1 cellular context compared by ENCODE assay signal in genomic region chr4:86593726-86594558, GRCh38.
TF ChIP-seq lines count a peak whose summit lies in the region.

PTPN13 (plus strand) TSS chr4:86594315; CDS start chr4:86635257, 40,942 bp downstream.

TF ChIP-seq in WTC11, 78 proteins besides CTCF, POLR2A, EP300 and RAD21 (continued from another document):
- TF ChIP-seq STAT6 (CRISPR knock-in tag; conservative IDR thresholded peaks at IDR 0.05; ENCODE audit: low read depth), result no peak
- peak; percentile 65; the same call in 1 of the 2 replicates for TF ChIP-seq TEAD1 (CRISPR knock-in tag; IDR thresholded peaks at IDR 0.05)
- TF ChIP-seq RORB (CRISPR knock-in tag; IDR thresholded peaks at IDR 0.05), result no peak
- TF ChIP-seq FOXP1 (CRISPR knock-in tag; IDR thresholded peaks at IDR 0.05; ENCODE audit: borderline replicate concordance), result peak; percentile 81; the same call in 1 of the 2 replicates
- TF ChIP-seq PRDM15 (CRISPR knock-in tag; IDR thresholded peaks at IDR 0.05), result peak; percentile 28; the same call in 1 of the 2 replicates
- no peak for TF ChIP-seq ATF1 (CRISPR knock-in tag; IDR thresholded peaks at IDR 0.05)
- TF ChIP-seq, protein P1, sequence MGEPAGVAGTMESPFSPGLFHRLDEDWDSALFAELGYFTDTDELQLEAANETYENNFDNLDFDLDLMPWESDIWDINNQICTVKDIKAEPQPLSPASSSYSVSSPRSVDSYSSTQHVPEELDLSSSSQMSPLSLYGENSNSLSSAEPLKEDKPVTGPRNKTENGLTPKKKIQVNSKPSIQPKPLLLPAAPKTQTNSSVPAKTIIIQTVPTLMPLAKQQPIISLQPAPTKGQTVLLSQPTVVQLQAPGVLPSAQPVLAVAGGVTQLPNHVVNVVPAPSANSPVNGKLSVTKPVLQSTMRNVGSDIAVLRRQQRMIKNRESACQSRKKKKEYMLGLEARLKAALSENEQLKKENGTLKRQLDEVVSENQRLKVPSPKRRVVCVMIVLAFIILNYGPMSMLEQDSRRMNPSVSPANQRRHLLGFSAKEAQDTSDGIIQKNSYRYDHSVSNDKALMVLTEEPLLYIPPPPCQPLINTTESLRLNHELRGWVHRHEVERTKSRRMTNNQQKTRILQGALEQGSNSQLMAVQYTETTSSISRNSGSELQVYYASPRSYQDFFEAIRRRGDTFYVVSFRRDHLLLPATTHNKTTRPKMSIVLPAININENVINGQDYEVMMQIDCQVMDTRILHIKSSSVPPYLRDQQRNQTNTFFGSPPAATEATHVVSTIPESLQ (CRISPR knock-in tag; IDR thresholded peaks at IDR 0.05), result no peak
- no peak for TF ChIP-seq PRRX2 (CRISPR knock-in tag; IDR thresholded peaks at IDR 0.05)
- no peak for TF ChIP-seq TCF7 (CRISPR knock-in tag; IDR thresholded peaks at IDR 0.05; ENCODE audit: low read depth)
- TF ChIP-seq ZNF232 (CRISPR knock-in tag; IDR thresholded peaks at IDR 0.05), result no peak; the same call in 1 of the 2 replicates
- TF ChIP-seq SP1 (CRISPR knock-in tag; conservative IDR thresholded peaks at IDR 0.05), result peak; percentile 44
- TF ChIP-seq OVOL2 (CRISPR knock-in tag; IDR thresholded peaks at IDR 0.05; ENCODE audit: borderline replicate concordance), result no peak
- TF ChIP-seq, protein P2, sequence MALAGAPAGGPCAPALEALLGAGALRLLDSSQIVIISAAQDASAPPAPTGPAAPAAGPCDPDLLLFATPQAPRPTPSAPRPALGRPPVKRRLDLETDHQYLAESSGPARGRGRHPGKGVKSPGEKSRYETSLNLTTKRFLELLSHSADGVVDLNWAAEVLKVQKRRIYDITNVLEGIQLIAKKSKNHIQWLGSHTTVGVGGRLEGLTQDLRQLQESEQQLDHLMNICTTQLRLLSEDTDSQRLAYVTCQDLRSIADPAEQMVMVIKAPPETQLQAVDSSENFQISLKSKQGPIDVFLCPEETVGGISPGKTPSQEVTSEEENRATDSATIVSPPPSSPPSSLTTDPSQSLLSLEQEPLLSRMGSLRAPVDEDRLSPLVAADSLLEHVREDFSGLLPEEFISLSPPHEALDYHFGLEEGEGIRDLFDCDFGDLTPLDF (CRISPR knock-in tag; IDR thresholded peaks at IDR 0.05), result no peak
- no peak for TF ChIP-seq EMX1 (CRISPR knock-in tag; IDR thresholded peaks at IDR 0.05)
- no peak for TF ChIP-seq ZNF671 (CRISPR knock-in tag; IDR thresholded peaks at IDR 0.05)
- TF ChIP-seq ZBTB21 (CRISPR knock-in tag; IDR thresholded peaks at IDR 0.05; ENCODE audit: borderline replicate concordance), result peak; percentile 82; the same call in 1 of the 2 replicates
- no peak for TF ChIP-seq NFE2L1 (CRISPR knock-in tag; IDR thresholded peaks at IDR 0.05)
- TF ChIP-seq NR2C2 (CRISPR knock-in tag; IDR thresholded peaks at IDR 0.05), result no peak
- TF ChIP-seq ZNF423 (CRISPR knock-in tag; IDR thresholded peaks at IDR 0.05), result no peak
- no peak for TF ChIP-seq MLX (CRISPR knock-in tag; IDR thresholded peaks at IDR 0.05)
TF ChIP-seq in WTC11: peak in this region for 19.
